ENCODE assay signal across 27 cellular contexts in the genomic region with DNA sequence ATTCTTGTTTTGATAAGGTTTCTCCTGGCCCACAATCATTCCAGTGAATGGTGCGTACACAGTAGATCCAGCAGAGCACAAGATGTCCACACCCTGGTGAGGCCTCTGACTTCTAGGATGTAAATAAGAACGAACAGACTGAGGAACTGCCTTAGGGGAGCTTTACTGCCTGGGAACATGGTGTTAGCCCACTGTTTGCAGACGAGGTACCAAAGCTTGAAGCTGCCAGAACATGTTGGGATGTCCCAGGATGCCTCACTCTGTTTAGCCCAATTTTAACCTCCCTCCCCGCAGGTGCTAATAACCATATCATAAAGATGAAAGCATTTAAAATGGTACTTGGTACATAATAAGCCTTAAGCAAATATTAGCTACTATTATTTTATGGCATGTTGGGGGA. TPM values are rescaled to one million over a fixed set of nuclear protein-coding genes. Genes with fewer than 3 reads are reported as not detected.
"Had no signal": no experiment of that assay in that cellular context is flagged by ENCODE, and none has a peak within 500 bp of the region (broad histone marks: within the 10 kb centered on the region; RNA-seq: fewer than 3 reads in every experiment).

No MANE protein-coding gene starts in this region.

- H3K4me2 ChIP-seq: neural progenitor cell had no signal

- H3K27ac ChIP-seq: dorsolateral prefrontal cortex, heart left ventricle, neural progenitor cell, ovary, suprapubic skin, tibial artery, upper lobe of left lung, uterus had no signal

- H3K4me1 ChIP-seq: heart left ventricle, neural progenitor cell, suprapubic skin, tibial artery, upper lobe of left lung, uterus had no signal

- H3K36me3 ChIP-seq: heart left ventricle, neural progenitor cell, ovary, suprapubic skin, tibial artery, upper lobe of left lung, uterus had no signal

- H2AFZ ChIP-seq: neural progenitor cell had no signal

- DNase-seq: cortex of kidney; dorsolateral prefrontal cortex; effector CD8-positive, alpha-beta T cell; foreskin melanocyte; heart left ventricle; hypothalamus; kidney glomerular epithelial cell; natural killer cell; nucleus accumbens; ovary; right cardiac atrium; stimulated activated CD4-positive, alpha-beta T cell treated with anti-CD3 and anti-CD28 coated beads, Interleukin-4, amount 100 ng/mL, for 1 hour; stimulated activated CD8-positive, alpha-beta memory T cell treated with anti-CD3 and anti-CD28 coated beads, Interleukin-4, amount 100 ng/mL, for 48 hours; stimulated activated naive CD8-positive, alpha-beta T cell treated with anti-CD3 and anti-CD28 coated beads, Interleukin-15, Interleukin-2, amounts not matched to agents 100 U/mL and 50 U/mL, for 24 hours; tibial artery; upper lobe of left lung; uterus had no signal

- H3K27me3 ChIP-seq: ovary, suprapubic skin, tibial artery, upper lobe of left lung, uterus had no signal

- H3K9me3 ChIP-seq: heart left ventricle, ovary, suprapubic skin, tibial artery, upper lobe of left lung, uterus had no signal

- H3K4me3 ChIP-seq: dorsolateral prefrontal cortex, heart left ventricle, neural progenitor cell, ovary, suprapubic skin, tibial artery, upper lobe of left lung, uterus had no signal

- H3K9ac ChIP-seq: neural progenitor cell had no signal

RNA-seq across cellular contexts. Expression of a gene that starts 3.5 kb away (rescaled TPM):
- total RNA-seq: dorsolateral prefrontal cortex, glomerular endothelial cell, heart left ventricle, lower leg skin, mesothelial cell of epicardium, mucosa of gallbladder, myocyte, natural killer cell, ovary, posterior vena cava, right cardiac atrium, suprapubic skin, upper lobe of left lung, uterus had no signal
- polyA plus RNA-seq: esophagus, heart left ventricle, ovary, right cardiac atrium had no signal

RNA-seq across cellular contexts. Expression of a gene that starts 55.6 kb away (rescaled TPM):
- total RNA-seq: dorsolateral prefrontal cortex, glomerular endothelial cell, heart left ventricle, left lobe of liver, lower leg skin, mesothelial cell of epicardium, mucosa of gallbladder, myocyte, natural killer cell, ovary, posterior vena cava, right cardiac atrium, suprapubic skin, upper lobe of left lung, uterus had no signal
- polyA plus RNA-seq: esophagus, heart left ventricle, ovary, right cardiac atrium had no signal
